Comparison of ENCODE assay signal across 1 cellular context in the genomic region with DNA sequence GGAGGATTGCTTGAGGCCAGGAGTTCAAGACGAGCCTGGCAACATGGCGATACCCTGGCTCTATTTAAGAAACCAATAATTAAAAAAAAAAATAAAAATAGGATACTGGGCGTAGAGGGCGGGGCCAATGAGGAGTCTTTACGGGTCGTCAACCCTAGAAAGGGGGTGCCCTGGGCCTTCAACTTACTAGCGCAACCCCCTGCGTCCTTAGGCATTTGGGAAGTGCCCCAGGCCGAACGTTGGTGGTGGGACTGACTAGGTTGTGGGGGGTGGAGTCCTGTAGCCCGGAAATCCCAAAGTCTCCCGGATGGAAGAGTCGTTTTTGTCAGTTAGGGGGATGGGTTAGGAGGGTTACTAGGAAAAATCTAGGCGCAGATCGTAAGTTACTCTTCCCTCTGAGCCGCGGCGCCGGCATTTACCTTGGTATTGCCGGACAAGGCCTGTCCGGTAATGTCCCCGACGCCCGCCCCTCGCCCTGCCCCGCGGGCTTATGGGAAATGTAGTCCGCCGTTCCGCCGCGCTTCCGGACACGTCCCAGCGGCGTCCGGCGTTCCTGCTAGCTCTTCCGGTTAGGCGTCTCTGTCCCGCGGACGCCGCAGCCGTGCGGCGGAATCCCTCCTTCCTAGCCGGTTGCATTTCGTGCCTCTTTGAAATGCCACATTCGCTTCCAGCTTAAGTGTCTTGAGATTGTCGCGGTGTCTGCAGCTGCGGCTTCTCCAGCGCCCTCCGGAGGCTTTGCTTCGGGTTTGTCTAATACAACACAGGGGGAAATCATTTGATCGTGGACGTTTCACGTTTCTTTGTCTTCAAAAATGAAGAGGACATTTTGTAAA.
TF ChIP-seq lines count a peak whose summit lies in the region.

No MANE protein-coding gene starts in this region.

TF ChIP-seq in HepG2, 621 proteins besides CTCF, POLR2A, EP300 and RAD21 (continued from another document and continues in another):
- TF ChIP-seq, protein P1, sequence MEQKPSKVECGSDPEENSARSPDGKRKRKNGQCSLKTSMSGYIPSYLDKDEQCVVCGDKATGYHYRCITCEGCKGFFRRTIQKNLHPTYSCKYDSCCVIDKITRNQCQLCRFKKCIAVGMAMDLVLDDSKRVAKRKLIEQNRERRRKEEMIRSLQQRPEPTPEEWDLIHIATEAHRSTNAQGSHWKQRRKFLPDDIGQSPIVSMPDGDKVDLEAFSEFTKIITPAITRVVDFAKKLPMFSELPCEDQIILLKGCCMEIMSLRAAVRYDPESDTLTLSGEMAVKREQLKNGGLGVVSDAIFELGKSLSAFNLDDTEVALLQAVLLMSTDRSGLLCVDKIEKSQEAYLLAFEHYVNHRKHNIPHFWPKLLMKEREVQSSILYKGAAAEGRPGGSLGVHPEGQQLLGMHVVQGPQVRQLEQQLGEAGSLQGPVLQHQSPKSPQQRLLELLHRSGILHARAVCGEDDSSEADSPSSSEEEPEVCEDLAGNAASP (CRISPR knock-in tag; IDR thresholded peaks at IDR 0.05; ENCODE audit: borderline replicate concordance) = peak; percentile 63
- TF ChIP-seq KDM3A (CRISPR knock-in tag; IDR thresholded peaks at IDR 0.05; ENCODE audit: low read depth) (peak; percentile 75), BCL6 (CRISPR knock-in tag; IDR thresholded peaks at IDR 0.05) (peak; percentile 41; the same call in 1 of the 2 replicates), ATF1 (CRISPR knock-in tag; IDR thresholded peaks at IDR 0.05) (no peak), HIVEP1 (CRISPR knock-in tag; IDR thresholded peaks at IDR 0.05) (peak; percentile 82), PITX1 (CRISPR knock-in tag; IDR thresholded peaks at IDR 0.05) (no peak), SSRP1 (CRISPR knock-in tag; IDR thresholded peaks at IDR 0.05) (no peak), GTF3A (CRISPR knock-in tag; conservative IDR thresholded peaks at IDR 0.05) (no peak), ZNF772 (CRISPR knock-in tag; IDR thresholded peaks at IDR 0.05) (peak; percentile 67; the same call in 1 of the 2 replicates), TARDBP (CRISPR knock-in tag; IDR thresholded peaks at IDR 0.05) (peak; percentile 32; the same call in 1 of the 2 replicates), ZNF670 (CRISPR knock-in tag; IDR thresholded peaks at IDR 0.05; ENCODE audit: borderline replicate concordance) (peak; percentile 43; the same call in 1 of the 2 replicates), SMAD9 (CRISPR knock-in tag; IDR thresholded peaks at IDR 0.05) (no peak), NFKBIZ (CRISPR knock-in tag; IDR thresholded peaks at IDR 0.05) (peak; percentile 63; the same call in 1 of the 2 replicates), ZIK1 (CRISPR knock-in tag; IDR thresholded peaks at IDR 0.05; ENCODE audit: borderline replicate concordance, low read depth) (no peak), MEF2D (CRISPR knock-in tag; IDR thresholded peaks at IDR 0.05) (no peak), KMT2B (CRISPR knock-in tag; IDR thresholded peaks at IDR 0.05) (peak; percentile 80), NFRKB (IDR thresholded peaks at IDR 0.05) (no peak), HOXA3 (CRISPR knock-in tag; IDR thresholded peaks at IDR 0.05) (peak; percentile 90), SKI (IDR thresholded peaks at IDR 0.05; ENCODE audit: partially characterized antibody) (peak; percentile 39), ZNF496 (CRISPR knock-in tag; IDR thresholded peaks at IDR 0.05; ENCODE audit: insufficient replicate concordance) (no peak), ZBTB8A (CRISPR knock-in tag; IDR thresholded peaks at IDR 0.05; ENCODE audit: borderline replicate concordance, low read depth) (no peak), ZNF225 (CRISPR knock-in tag; IDR thresholded peaks at IDR 0.05) (no peak), ZMYM3 (CRISPR knock-in tag; IDR thresholded peaks at IDR 0.05) (no peak), CHCHD3 (CRISPR knock-in tag; IDR thresholded peaks at IDR 0.05) (no peak), ZNF484 (CRISPR knock-in tag; IDR thresholded peaks at IDR 0.05; ENCODE audit: borderline replicate concordance, low read depth) (no peak), NCOA5 (CRISPR knock-in tag; IDR thresholded peaks at IDR 0.05) (no peak), REXO4 (CRISPR knock-in tag; IDR thresholded peaks at IDR 0.05; ENCODE audit: borderline replicate concordance) (no peak), ELF1 (CRISPR knock-in tag; IDR thresholded peaks at IDR 0.05) (peak; percentile 99), PCBP2 (optimal IDR thresholded peaks at IDR 0.05; ENCODE audit: low read depth, low read length, poor library complexity, severe bottlenecking) (no peak), ZNF883 (CRISPR knock-in tag; IDR thresholded peaks at IDR 0.05; ENCODE audit: not compliant biosample characterization) (no peak), ZNF367 (CRISPR knock-in tag; IDR thresholded peaks at IDR 0.05; ENCODE audit: borderline replicate concordance) (no peak), ADNP (CRISPR knock-in tag; IDR thresholded peaks at IDR 0.05) (no peak), RFXAP (CRISPR knock-in tag; IDR thresholded peaks at IDR 0.05; ENCODE audit: borderline replicate concordance) (no peak; the same call in 1 of the 2 replicates), ZEB1 (IDR thresholded peaks at IDR 0.05; ENCODE audit: insufficient replicate concordance, low read depth) (no peak), HDAC6 (IDR thresholded peaks at IDR 0.05; ENCODE audit: low read depth, low read length) (no peak), ZNF33B (CRISPR knock-in tag; IDR thresholded peaks at IDR 0.05) (no peak), ATF7-NPFF (CRISPR knock-in tag; IDR thresholded peaks at IDR 0.05; ENCODE audit: low read depth) (no peak; the same call in 1 of the 2 replicates), SPEN (CRISPR knock-in tag; IDR thresholded peaks at IDR 0.05; ENCODE audit: low read depth) (peak; percentile 38; the same call in 1 of the 2 replicates), NFE2L1 (CRISPR knock-in tag; IDR thresholded peaks at IDR 0.05; ENCODE audit: borderline replicate concordance) (no peak)
- TF ChIP-seq, protein P2, sequence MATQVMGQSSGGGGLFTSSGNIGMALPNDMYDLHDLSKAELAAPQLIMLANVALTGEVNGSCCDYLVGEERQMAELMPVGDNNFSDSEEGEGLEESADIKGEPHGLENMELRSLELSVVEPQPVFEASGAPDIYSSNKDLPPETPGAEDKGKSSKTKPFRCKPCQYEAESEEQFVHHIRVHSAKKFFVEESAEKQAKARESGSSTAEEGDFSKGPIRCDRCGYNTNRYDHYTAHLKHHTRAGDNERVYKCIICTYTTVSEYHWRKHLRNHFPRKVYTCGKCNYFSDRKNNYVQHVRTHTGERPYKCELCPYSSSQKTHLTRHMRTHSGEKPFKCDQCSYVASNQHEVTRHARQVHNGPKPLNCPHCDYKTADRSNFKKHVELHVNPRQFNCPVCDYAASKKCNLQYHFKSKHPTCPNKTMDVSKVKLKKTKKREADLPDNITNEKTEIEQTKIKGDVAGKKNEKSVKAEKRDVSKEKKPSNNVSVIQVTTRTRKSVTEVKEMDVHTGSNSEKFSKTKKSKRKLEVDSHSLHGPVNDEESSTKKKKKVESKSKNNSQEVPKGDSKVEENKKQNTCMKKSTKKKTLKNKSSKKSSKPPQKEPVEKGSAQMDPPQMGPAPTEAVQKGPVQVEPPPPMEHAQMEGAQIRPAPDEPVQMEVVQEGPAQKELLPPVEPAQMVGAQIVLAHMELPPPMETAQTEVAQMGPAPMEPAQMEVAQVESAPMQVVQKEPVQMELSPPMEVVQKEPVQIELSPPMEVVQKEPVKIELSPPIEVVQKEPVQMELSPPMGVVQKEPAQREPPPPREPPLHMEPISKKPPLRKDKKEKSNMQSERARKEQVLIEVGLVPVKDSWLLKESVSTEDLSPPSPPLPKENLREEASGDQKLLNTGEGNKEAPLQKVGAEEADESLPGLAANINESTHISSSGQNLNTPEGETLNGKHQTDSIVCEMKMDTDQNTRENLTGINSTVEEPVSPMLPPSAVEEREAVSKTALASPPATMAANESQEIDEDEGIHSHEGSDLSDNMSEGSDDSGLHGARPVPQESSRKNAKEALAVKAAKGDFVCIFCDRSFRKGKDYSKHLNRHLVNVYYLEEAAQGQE (IDR thresholded peaks at IDR 0.05; ENCODE audit: borderline replicate concordance in 1 of 2, low read depth in 1 of 2, low read length in 2 of 2) = no peak; a peak in 1 of 4 replicates
- TF ChIP-seq, protein P3, sequence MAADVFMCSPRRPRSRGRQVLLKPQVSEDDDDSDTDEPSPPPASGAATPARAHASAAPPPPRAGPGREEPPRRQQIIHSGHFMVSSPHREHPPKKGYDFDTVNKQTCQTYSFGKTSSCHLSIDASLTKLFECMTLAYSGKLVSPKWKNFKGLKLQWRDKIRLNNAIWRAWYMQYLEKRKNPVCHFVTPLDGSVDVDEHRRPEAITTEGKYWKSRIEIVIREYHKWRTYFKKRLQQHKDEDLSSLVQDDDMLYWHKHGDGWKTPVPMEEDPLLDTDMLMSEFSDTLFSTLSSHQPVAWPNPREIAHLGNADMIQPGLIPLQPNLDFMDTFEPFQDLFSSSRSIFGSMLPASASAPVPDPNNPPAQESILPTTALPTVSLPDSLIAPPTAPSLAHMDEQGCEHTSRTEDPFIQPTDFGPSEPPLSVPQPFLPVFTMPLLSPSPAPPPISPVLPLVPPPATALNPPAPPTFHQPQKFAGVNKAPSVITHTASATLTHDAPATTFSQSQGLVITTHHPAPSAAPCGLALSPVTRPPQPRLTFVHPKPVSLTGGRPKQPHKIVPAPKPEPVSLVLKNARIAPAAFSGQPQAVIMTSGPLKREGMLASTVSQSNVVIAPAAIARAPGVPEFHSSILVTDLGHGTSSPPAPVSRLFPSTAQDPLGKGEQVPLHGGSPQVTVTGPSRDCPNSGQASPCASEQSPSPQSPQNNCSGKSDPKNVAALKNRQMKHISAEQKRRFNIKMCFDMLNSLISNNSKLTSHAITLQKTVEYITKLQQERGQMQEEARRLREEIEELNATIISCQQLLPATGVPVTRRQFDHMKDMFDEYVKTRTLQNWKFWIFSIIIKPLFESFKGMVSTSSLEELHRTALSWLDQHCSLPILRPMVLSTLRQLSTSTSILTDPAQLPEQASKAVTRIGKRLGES (CRISPR knock-in tag; IDR thresholded peaks at IDR 0.05; ENCODE audit: borderline replicate concordance) = no peak
- TF ChIP-seq, protein P4, sequence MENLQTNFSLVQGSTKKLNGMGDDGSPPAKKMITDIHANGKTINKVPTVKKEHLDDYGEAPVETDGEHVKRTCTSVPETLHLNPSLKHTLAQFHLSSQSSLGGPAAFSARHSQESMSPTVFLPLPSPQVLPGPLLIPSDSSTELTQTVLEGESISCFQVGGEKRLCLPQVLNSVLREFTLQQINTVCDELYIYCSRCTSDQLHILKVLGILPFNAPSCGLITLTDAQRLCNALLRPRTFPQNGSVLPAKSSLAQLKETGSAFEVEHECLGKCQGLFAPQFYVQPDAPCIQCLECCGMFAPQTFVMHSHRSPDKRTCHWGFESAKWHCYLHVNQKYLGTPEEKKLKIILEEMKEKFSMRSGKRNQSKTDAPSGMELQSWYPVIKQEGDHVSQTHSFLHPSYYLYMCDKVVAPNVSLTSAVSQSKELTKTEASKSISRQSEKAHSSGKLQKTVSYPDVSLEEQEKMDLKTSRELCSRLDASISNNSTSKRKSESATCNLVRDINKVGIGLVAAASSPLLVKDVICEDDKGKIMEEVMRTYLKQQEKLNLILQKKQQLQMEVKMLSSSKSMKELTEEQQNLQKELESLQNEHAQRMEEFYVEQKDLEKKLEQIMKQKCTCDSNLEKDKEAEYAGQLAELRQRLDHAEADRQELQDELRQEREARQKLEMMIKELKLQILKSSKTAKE (CRISPR knock-in tag; IDR thresholded peaks at IDR 0.05; ENCODE audit: borderline replicate concordance) = no peak
- TF ChIP-seq, protein P5, sequence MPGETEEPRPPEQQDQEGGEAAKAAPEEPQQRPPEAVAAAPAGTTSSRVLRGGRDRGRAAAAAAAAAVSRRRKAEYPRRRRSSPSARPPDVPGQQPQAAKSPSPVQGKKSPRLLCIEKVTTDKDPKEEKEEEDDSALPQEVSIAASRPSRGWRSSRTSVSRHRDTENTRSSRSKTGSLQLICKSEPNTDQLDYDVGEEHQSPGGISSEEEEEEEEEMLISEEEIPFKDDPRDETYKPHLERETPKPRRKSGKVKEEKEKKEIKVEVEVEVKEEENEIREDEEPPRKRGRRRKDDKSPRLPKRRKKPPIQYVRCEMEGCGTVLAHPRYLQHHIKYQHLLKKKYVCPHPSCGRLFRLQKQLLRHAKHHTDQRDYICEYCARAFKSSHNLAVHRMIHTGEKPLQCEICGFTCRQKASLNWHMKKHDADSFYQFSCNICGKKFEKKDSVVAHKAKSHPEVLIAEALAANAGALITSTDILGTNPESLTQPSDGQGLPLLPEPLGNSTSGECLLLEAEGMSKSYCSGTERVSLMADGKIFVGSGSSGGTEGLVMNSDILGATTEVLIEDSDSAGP (CRISPR knock-in tag; IDR thresholded peaks at IDR 0.05; ENCODE audit: borderline replicate concordance) = no peak
- TF ChIP-seq, protein P6, sequence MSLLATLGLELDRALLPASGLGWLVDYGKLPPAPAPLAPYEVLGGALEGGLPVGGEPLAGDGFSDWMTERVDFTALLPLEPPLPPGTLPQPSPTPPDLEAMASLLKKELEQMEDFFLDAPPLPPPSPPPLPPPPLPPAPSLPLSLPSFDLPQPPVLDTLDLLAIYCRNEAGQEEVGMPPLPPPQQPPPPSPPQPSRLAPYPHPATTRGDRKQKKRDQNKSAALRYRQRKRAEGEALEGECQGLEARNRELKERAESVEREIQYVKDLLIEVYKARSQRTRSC (CRISPR knock-in tag; IDR thresholded peaks at IDR 0.05; ENCODE audit: low read depth) = no peak
- TF ChIP-seq, protein P7, sequence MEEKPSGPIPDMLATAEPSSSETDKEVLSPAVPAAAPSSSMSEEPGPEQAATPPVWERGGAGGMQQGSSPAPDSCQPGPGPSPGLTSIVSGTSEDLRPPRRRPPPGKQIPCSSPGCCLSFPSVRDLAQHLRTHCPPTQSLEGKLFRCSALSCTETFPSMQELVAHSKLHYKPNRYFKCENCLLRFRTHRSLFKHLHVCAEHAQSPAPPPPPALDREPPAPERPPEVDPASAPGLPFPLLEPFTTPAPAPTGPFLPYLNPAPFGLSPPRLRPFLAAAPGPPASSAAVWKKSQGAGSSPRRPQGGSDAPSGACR (CRISPR knock-in tag; IDR thresholded peaks at IDR 0.05) = peak; percentile 32; the same call in 1 of the 2 replicates
- TF ChIP-seq, protein P8, sequence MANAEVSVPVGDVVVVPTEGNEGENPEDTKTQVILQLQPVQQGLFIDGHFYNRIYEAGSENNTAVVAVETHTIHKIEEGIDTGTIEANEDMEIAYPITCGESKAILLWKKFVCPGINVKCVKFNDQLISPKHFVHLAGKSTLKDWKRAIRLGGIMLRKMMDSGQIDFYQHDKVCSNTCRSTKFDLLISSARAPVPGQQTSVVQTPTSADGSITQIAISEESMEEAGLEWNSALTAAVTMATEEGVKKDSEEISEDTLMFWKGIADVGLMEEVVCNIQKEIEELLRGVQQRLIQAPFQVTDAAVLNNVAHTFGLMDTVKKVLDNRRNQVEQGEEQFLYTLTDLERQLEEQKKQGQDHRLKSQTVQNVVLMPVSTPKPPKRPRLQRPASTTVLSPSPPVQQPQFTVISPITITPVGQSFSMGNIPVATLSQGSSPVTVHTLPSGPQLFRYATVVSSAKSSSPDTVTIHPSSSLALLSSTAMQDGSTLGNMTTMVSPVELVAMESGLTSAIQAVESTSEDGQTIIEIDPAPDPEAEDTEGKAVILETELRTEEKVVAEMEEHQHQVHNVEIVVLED (CRISPR knock-in tag; IDR thresholded peaks at IDR 0.05; ENCODE audit: borderline replicate concordance) = peak; percentile 96
- TF ChIP-seq, protein P9, sequence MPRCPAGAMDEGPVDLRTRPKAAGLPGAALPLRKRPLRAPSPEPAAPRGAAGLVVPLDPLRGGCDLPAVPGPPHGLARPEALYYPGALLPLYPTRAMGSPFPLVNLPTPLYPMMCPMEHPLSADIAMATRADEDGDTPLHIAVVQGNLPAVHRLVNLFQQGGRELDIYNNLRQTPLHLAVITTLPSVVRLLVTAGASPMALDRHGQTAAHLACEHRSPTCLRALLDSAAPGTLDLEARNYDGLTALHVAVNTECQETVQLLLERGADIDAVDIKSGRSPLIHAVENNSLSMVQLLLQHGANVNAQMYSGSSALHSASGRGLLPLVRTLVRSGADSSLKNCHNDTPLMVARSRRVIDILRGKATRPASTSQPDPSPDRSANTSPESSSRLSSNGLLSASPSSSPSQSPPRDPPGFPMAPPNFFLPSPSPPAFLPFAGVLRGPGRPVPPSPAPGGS (CRISPR knock-in tag; IDR thresholded peaks at IDR 0.05) = peak; percentile 50; the same call in 1 of the 2 replicates
